Comparison of ENCODE assay signal across 8 cellular contexts in the genomic region with DNA sequence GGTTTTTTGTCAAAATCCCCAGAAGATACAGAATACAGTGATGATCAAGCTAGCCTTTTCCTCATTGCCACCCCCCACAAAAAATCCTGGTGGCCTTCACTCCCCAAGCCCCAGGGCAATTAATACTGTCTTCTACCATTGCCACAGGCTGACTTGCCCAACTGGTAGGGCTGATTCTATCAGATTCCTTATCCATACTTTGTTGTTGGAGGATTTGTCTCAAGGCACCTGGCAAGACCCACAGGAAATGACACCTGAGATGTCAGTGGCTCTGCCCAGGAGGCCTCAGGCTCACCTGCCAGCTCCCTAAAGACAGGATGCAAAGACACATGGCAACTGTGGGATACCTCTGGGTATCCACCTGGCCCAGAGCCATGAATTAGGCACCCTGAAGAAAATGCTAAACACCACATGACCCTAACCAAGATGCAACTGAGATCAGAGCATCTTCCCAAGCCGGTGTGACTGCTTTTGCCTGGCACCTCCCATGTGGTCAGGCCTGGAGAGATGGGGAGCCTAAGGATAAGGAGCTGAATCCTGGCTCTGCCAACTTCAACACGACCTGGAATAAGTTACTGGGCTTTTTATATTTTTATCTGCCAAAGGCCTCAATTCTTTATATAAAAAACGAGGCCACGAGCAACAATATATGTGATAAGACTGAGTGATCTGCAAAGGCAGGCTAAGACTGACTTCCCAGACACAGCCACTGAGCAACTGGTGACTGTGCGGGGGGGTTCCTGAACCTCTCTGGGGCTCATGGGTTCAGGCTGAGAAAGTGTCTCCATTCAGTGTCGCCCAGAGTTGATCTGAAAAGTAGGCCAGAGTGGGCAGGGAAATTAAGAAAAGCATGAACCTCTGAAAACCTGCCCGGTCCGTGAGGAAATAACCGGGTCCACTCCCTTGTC. TPM values are rescaled to one million over a fixed set of nuclear protein-coding genes. Genes with fewer than 3 reads are reported as not detected.
DNase-seq lines count a peak whose midpoint lies in the region; ATAC-seq and TF ChIP-seq lines count a peak whose summit lies in the region.

No MANE protein-coding gene starts in this region.

- POLR2A ChIA-PET in activated CD4-positive, alpha-beta T cell treated with anti-CD3 and anti-CD28 coated beads, Interleukin-2, amount 10 ng/mL, durations not matched to agents 7 days and 5 days (lab: Charles Lee) = interaction anchor here (0.6 kb wide), 1 partner anchor 602 kb away, joined by 3 read pairs; no protein-coding TSS in a partner anchor

- H3K36me3 Mint-ChIP-seq in activated CD4-positive, alpha-beta T cell treated with anti-CD3 and anti-CD28 coated beads, Interleukin-2, amount 10 ng/mL, durations not matched to agents 7 days and 5 days (ENCODE audit: low read depth) = peaks cover 12% of the 10 kb centered on the region
- H3K36me3 Mint-ChIP-seq in neural crest cell (ENCODE audit: low read depth) = peaks cover 3% of the 10 kb centered on the region

- H3K4me1 Mint-ChIP-seq in activated CD4-positive, alpha-beta T cell treated with anti-CD3 and anti-CD28 coated beads, Interleukin-2, amount 10 ng/mL, durations not matched to agents 7 days and 5 days = peaks cover 39% of the 10 kb centered on the region
- H3K4me1 Mint-ChIP-seq in neural crest cell = peaks cover 23% of the 10 kb centered on the region

- H3K4me3 Mint-ChIP-seq in activated CD4-positive, alpha-beta T cell treated with anti-CD3 and anti-CD28 coated beads, Interleukin-2, amount 10 ng/mL, durations not matched to agents 7 days and 5 days = peak overlapping the region; percentile 76
- H3K4me3 Mint-ChIP-seq in neural crest cell = peak overlapping the region; percentile 85

- peak; percentile 15 for DNase-seq in activated CD4-positive, alpha-beta T cell treated with anti-CD3 and anti-CD28 coated beads, Interleukin-2, amount 10 ng/mL, durations not matched to agents 7 days and 5 days
- DNase-seq in epithelial cell of esophagus (ENCODE audit: low read depth) (peak; percentile 64), neural crest cell (ENCODE audit: low read depth, low spot score) (no peak), NCI-H510A (lab: John Stamatoyannopoulos, UW) (no peak), NCI-H345 treated with DMSO at 0.1 percent for 48 hours (lab: John Stamatoyannopoulos, UW; ENCODE audit: unreplicated experiment) (no peak), EL (no peak)

- peak overlapping the region; percentile 85 for H3K27ac Mint-ChIP-seq in activated CD4-positive, alpha-beta T cell treated with anti-CD3 and anti-CD28 coated beads, Interleukin-2, amount 10 ng/mL, durations not matched to agents 7 days and 5 days
- peak overlapping the region; percentile 43 for H3K27ac Mint-ChIP-seq in neural crest cell (ENCODE audit: unreplicated experiment)

- H3K27me3 Mint-ChIP-seq in activated CD4-positive, alpha-beta T cell treated with anti-CD3 and anti-CD28 coated beads, Interleukin-2, amount 10 ng/mL, durations not matched to agents 7 days and 5 days = no peaks in the 10 kb centered on the region
- H3K27me3 Mint-ChIP-seq in neural crest cell (ENCODE audit: low read depth) = no peaks in the 10 kb centered on the region

- CTCF ChIA-PET in activated CD4-positive, alpha-beta T cell treated with anti-CD3 and anti-CD28 coated beads, Interleukin-2, amount 10 ng/mL, durations not matched to agents 7 days and 5 days (lab: Charles Lee) = interaction anchor here (0.9 to 6.4 kb wide), 4 partner anchors 11 to 18 kb away, joined by 3 to 40 read pairs (median 5); partner anchors contain the start of gene G3BP1

- H3K9me3 Mint-ChIP-seq in activated CD4-positive, alpha-beta T cell treated with anti-CD3 and anti-CD28 coated beads, Interleukin-2, amount 10 ng/mL, durations not matched to agents 7 days and 5 days = no peaks in the 10 kb centered on the region
- H3K9me3 Mint-ChIP-seq in neural crest cell = no peaks in the 10 kb centered on the region

- peak overlapping the region; percentile 93 for H3K4me3 ChIP-seq in epithelial cell of esophagus (ENCODE audit: low read length)

- ATAC-seq in GM18870 (IDR thresholded peaks at IDR 0.05; ENCODE audit: unreplicated experiment) (peak; percentile 15), HG03159 (IDR thresholded peaks at IDR 0.05; ENCODE audit: unreplicated experiment) (peak; percentile 22)

- TF ChIP-seq CTCF in epithelial cell of esophagus (IDR thresholded peaks at IDR 0.05; ENCODE audit: insufficient read depth, low read depth, low read length, missing control alignments) = no peak
- TF ChIP-seq CTCF in neural crest cell (conservative IDR thresholded peaks at IDR 0.05) = no peak

RNA-seq across cellular contexts. Expression of gene ATOX1, which starts 0.9 kb away (rescaled TPM):
- total RNA-seq in activated CD4-positive, alpha-beta T cell treated with anti-CD3 and anti-CD28 coated beads, Interleukin-2, amount 10 ng/mL, durations not matched to agents 7 days and 5 days = 10 to 100 TPM; 46.9 to 48.1 TPM
- 82.4 and 84.6 TPM in 2 replicates for total RNA-seq in neural crest cell

RNA-seq across cellular contexts. Expression of gene G3BP1, which starts 14.3 kb away (rescaled TPM):
- 100 to 1,000 TPM; 212 to 221 TPM for total RNA-seq in activated CD4-positive, alpha-beta T cell treated with anti-CD3 and anti-CD28 coated beads, Interleukin-2, amount 10 ng/mL, durations not matched to agents 7 days and 5 days
- 309 and 317 TPM in 2 replicates for total RNA-seq in neural crest cell

Comparison
In these comparisons a context has a peak if more than half of its experiments do, and no peak if none do; other contexts are left out.
1. DNase-seq: peak in activated CD4-positive, alpha-beta T cell treated with anti-CD3 and anti-CD28 coated beads, Interleukin-2, amount 10 ng/mL, durations not matched to agents 7 days and 5 days (single experiment) and epithelial cell of esophagus (single experiment); none in neural crest cell (single experiment), NCI-H510A (single experiment), NCI-H345 treated with DMSO at 0.1 percent for 48 hours (single experiment) and EL (single experiment).